In genomic region chr14:101171650-101172049, GRCh38 we compare ENCODE assay signal across 29 cellular contexts.
"Had no signal": no experiment of that assay in that cellular context is flagged by ENCODE, and none has a peak within 500 bp of the region (broad histone marks: within the 10 kb centered on the region; RNA-seq: fewer than 3 reads in every experiment).

No MANE protein-coding gene starts in this region.

- H3K4me3 Mint-ChIP-seq: naive thymus-derived CD8-positive, alpha-beta T cell; natural killer cell treated with Interleukin-12 subunit alpha and Interleukin-12 subunit beta and Interleukin-15 and Interleukin-18, amount 100 ng/mL, for 72 hours; nephron progenitor cell; neural crest cell; stimulated activated effector memory CD8-positive, alpha-beta T cell treated with anti-CD3 and anti-CD28 coated beads, Interleukin-12 subunit alpha, Interleukin-12 subunit beta, amount 100 ng/mL, for 72 hours; stimulated activated naive B cell treated with anti-CD40 and anti-IgM and Interleukin-4, amounts not matched to agents 10 μg/mL and 1 μg/mL and 100 μg/mL, for 72 hours; stimulated activated naive CD8-positive, alpha-beta T cell treated with anti-CD3 and anti-CD28 coated beads, Interleukin-15, Interleukin-2, amounts not matched to agents 100 ng/mL and 50 ng/mL, for 24 hours had no signal

- DNase-seq: nephron progenitor cell; nucleus accumbens; psoas muscle; right cardiac atrium; right lobe of liver; sigmoid colon; small intestine; stimulated activated CD4-positive, alpha-beta T cell treated with anti-CD3 and anti-CD28 coated beads, Interleukin-15, amount 100 ng/mL, for 24 hours; stimulated activated CD4-positive, alpha-beta T cell treated with anti-CD3 and anti-CD28 coated beads, Interleukin-2, amount 100 ng/mL, for 24 hours; stimulated activated CD4-positive, alpha-beta T cell treated with anti-CD3 and anti-CD28 coated beads, Interleukin-2, amount 100 ng/mL, for 48 hours; stimulated activated CD4-positive, alpha-beta T cell treated with anti-CD3 and anti-CD28 coated beads, Interleukin-4, amount 100 ng/mL, for 24 hours; stimulated activated naive B cell treated with anti-CD40 and anti-IgM and Interleukin-4, amounts not matched to agents 10 μg/mL and 1 μg/mL and 100 μg/mL, for 72 hours; stimulated activated naive CD4-positive, alpha-beta T cell treated with Interleukin-2 at 50 U/mL for 16 hours; stomach; thyroid gland; trophoblast cell; upper lobe of left lung had no signal

- FAIRE-seq: small intestine, urothelium cell line had no signal

- H3K4me1 ChIP-seq: psoas muscle, right lobe of liver, sigmoid colon, stomach, tibial nerve, upper lobe of left lung, vagina had no signal

- ATAC-seq: naive thymus-derived CD8-positive, alpha-beta T cell; natural killer cell treated with Interleukin-12 subunit alpha and Interleukin-12 subunit beta and Interleukin-15 and Interleukin-18, amount 100 ng/mL, for 72 hours; psoas muscle; right cardiac atrium; right lobe of liver; stimulated activated effector memory CD8-positive, alpha-beta T cell treated with anti-CD3 and anti-CD28 coated beads, Interleukin-12 subunit alpha, Interleukin-12 subunit beta, amount 100 ng/mL, for 72 hours; stimulated activated naive B cell treated with anti-CD40 and anti-IgM and Interleukin-4, amounts not matched to agents 10 μg/mL and 1 μg/mL and 100 μg/mL, for 72 hours had no signal

- H3K36me3 ChIP-seq: neutrophil, ovary, right lobe of liver, sigmoid colon, stomach, thoracic aorta, thyroid gland, tibial nerve, upper lobe of left lung, vagina had no signal

- H3K9me3 ChIP-seq: neutrophil, ovary, right lobe of liver, thoracic aorta, thyroid gland, vagina had no signal

- H3K4me1 Mint-ChIP-seq: naive thymus-derived CD8-positive, alpha-beta T cell; neural crest cell; stimulated activated effector memory CD8-positive, alpha-beta T cell treated with anti-CD3 and anti-CD28 coated beads, Interleukin-12 subunit alpha, Interleukin-12 subunit beta, amount 100 ng/mL, for 72 hours; stimulated activated naive B cell treated with anti-CD40 and anti-IgM and Interleukin-4, amounts not matched to agents 10 μg/mL and 1 μg/mL and 100 μg/mL, for 72 hours had no signal

- H3K27ac ChIP-seq: neutrophil, ovary, psoas muscle, right lobe of liver, sigmoid colon, stomach, thoracic aorta, thyroid gland, tibial nerve, upper lobe of left lung, vagina had no signal

- H3K4me3 ChIP-seq: ovary, psoas muscle, right lobe of liver, sigmoid colon, stomach, thoracic aorta, thyroid gland, tibial nerve, upper lobe of left lung, vagina had no signal

- H3K27me3 Mint-ChIP-seq: progenitor cell of endocrine pancreas had no signal

- H3K27me3 ChIP-seq: neutrophil, ovary, right lobe of liver, sigmoid colon, stomach, thyroid gland, tibial nerve, upper lobe of left lung, vagina had no signal

- H3K36me3 Mint-ChIP-seq: stimulated activated effector memory CD8-positive, alpha-beta T cell treated with anti-CD3 and anti-CD28 coated beads, Interleukin-12 subunit alpha, Interleukin-12 subunit beta, amount 100 ng/mL, for 72 hours had no signal

- H3K27ac Mint-ChIP-seq: naive thymus-derived CD8-positive, alpha-beta T cell; natural killer cell treated with Interleukin-12 subunit alpha and Interleukin-12 subunit beta and Interleukin-15 and Interleukin-18, amount 100 ng/mL, for 72 hours; nephron progenitor cell; progenitor cell of endocrine pancreas; stimulated activated effector memory CD8-positive, alpha-beta T cell treated with anti-CD3 and anti-CD28 coated beads, Interleukin-12 subunit alpha, Interleukin-12 subunit beta, amount 100 ng/mL, for 72 hours; stimulated activated naive B cell treated with anti-CD40 and anti-IgM and Interleukin-4, amounts not matched to agents 10 μg/mL and 1 μg/mL and 100 μg/mL, for 72 hours; stimulated activated naive CD8-positive, alpha-beta T cell treated with anti-CD3 and anti-CD28 coated beads, Interleukin-15, Interleukin-2, amounts not matched to agents 100 ng/mL and 50 ng/mL, for 24 hours had no signal
